ENCODE assay signal across 18 cellular contexts in genomic region chr3:28207000-28207733, GRCh38. TPM values are rescaled to one million over a fixed set of nuclear protein-coding genes. Genes with fewer than 3 reads are reported as not detected.
DNase-seq lines count a peak whose midpoint lies in the region; ATAC-seq and TF ChIP-seq lines count a peak whose summit lies in the region.
"Had no signal": no experiment of that assay in that cellular context is flagged by ENCODE, and none has a peak within 500 bp of the region (broad histone marks: within the 10 kb centered on the region; RNA-seq: fewer than 3 reads in every experiment).

No MANE protein-coding gene starts in this region.

- peaks cover 20 to 61% of the 10 kb centered on the region in 2 donors for H3K4me1 Mint-ChIP-seq in effector memory CD8-positive, alpha-beta T cell (ENCODE audit: low read depth in 2 of 2)
- H3K4me1 Mint-ChIP-seq in natural killer cell = peaks cover 36 to 40% of the 10 kb centered on the region in 2 donors
- H3K4me1 Mint-ChIP-seq in activated T-helper 1 cell treated with anti-CD3 and anti-CD28 coated beads, Interleukin-12 subunit alpha, Interleukin-12 subunit beta, Interleukin-2, Interleukin-4 antibody, amounts not matched to agents 30 ng/mL and 10 ng/mL and 1 ng/mL, durations not matched to agents 14 hours and 24 hours and 36 hours (ENCODE audit: low read depth) = peaks cover 11% of the 10 kb centered on the region
- peaks cover 15% of the 10 kb centered on the region for H3K4me1 Mint-ChIP-seq in activated T-helper 17 cell treated with anti-CD3 and anti-CD28 coated beads, Interleukin-2, amount 50 U/mL, for 72 hours

- in situ Hi-C loops in GM23248 (cut with MboI) = no loop called here

- no peaks in the 10 kb centered on the region for H3F3A ChIP-seq in GM23248 (ENCODE audit: insufficient read depth)

- no peaks in the 10 kb centered on the region for H3K4me1 ChIP-seq in ACC112 (ENCODE audit: control insufficient read depth, insufficient read depth, low read length, unreplicated experiment)
- H3K4me1 ChIP-seq in GM23248 (ENCODE audit: insufficient read depth) = no peaks in the 10 kb centered on the region
- H3K4me1 ChIP-seq: SJSA1 had no signal

- H3K4me3 Mint-ChIP-seq in effector memory CD8-positive, alpha-beta T cell = peak overlapping the region; percentile 53 to 75
- H3K4me3 Mint-ChIP-seq in natural killer cell = peak overlapping the region; percentile 43
- H3K4me3 Mint-ChIP-seq in activated T-helper 1 cell treated with anti-CD3 and anti-CD28 coated beads, Interleukin-12 subunit alpha, Interleukin-12 subunit beta, Interleukin-2, Interleukin-4 antibody, amounts not matched to agents 30 ng/mL and 10 ng/mL and 1 ng/mL, durations not matched to agents 14 hours and 24 hours and 36 hours = no peak overlapping the region
- H3K4me3 Mint-ChIP-seq in activated T-helper 17 cell treated with anti-CD3 and anti-CD28 coated beads, Interleukin-2, amount 50 U/mL, for 72 hours = no peak overlapping the region

- H3K27me3 Mint-ChIP-seq in effector memory CD8-positive, alpha-beta T cell = no peaks in the 10 kb centered on the region
- H3K27me3 Mint-ChIP-seq in natural killer cell (ENCODE audit: low read depth in 2 of 2) = no peaks in the 10 kb centered on the region
- no peaks in the 10 kb centered on the region for H3K27me3 Mint-ChIP-seq in activated T-helper 1 cell treated with anti-CD3 and anti-CD28 coated beads, Interleukin-12 subunit alpha, Interleukin-12 subunit beta, Interleukin-2, Interleukin-4 antibody, amounts not matched to agents 30 ng/mL and 10 ng/mL and 1 ng/mL, durations not matched to agents 14 hours and 24 hours and 36 hours (ENCODE audit: insufficient read depth)
- no peaks in the 10 kb centered on the region for H3K27me3 Mint-ChIP-seq in activated T-helper 17 cell treated with anti-CD3 and anti-CD28 coated beads, Interleukin-2, amount 50 U/mL, for 72 hours

- no peaks in the 10 kb centered on the region for H3K9me2 ChIP-seq in GM23248 (ENCODE audit: insufficient read depth)

- H3K9ac ChIP-seq in GM23248 = no peak overlapping the region

- TF ChIP-seq CTCF in natural killer cell (IDR thresholded peaks at IDR 0.05) = no peak

- intact Hi-C loops in natural killer cell (cut with micrococcal nuclease) = no loop called here
- intact Hi-C loops in activated T-helper 1 cell treated with anti-CD3 and anti-CD28 coated beads, Interleukin-12 subunit alpha, Interleukin-12 subunit beta, Interleukin-2, Interleukin-4 antibody, amounts not matched to agents 30 ng/mL and 10 ng/mL and 1 ng/mL, durations not matched to agents 14 hours and 24 hours and 36 hours (cut with micrococcal nuclease) = no loop called here

- H3K4me2 ChIP-seq in GM23248 (ENCODE audit: unreplicated experiment) = no peak overlapping the region

- no peaks in the 10 kb centered on the region for H3K27me3 ChIP-seq in ACC112 (ENCODE audit: insufficient read depth, low read length)
- no peaks in the 10 kb centered on the region for H3K27me3 ChIP-seq in GM23248 (replicated peaks; ENCODE audit: insufficient read depth)
- H3K27me3 ChIP-seq: SJSA1 had no signal

- H3K9me3 Mint-ChIP-seq in effector memory CD8-positive, alpha-beta T cell = peaks cover 0 to 8% of the 10 kb centered on the region in 2 donors
- peaks cover 0 to 7% of the 10 kb centered on the region in 2 donors for H3K9me3 Mint-ChIP-seq in natural killer cell
- H3K9me3 Mint-ChIP-seq in activated T-helper 1 cell treated with anti-CD3 and anti-CD28 coated beads, Interleukin-12 subunit alpha, Interleukin-12 subunit beta, Interleukin-2, Interleukin-4 antibody, amounts not matched to agents 30 ng/mL and 10 ng/mL and 1 ng/mL, durations not matched to agents 14 hours and 24 hours and 36 hours = no peaks in the 10 kb centered on the region
- no peaks in the 10 kb centered on the region for H3K9me3 Mint-ChIP-seq in activated T-helper 17 cell treated with anti-CD3 and anti-CD28 coated beads, Interleukin-2, amount 50 U/mL, for 72 hours

- WGBS in GM23248 (ENCODE audit: low coverage in 1 of 2, low lambda C conversion rate in 2 of 2, missing lambda C conversion rate in 2 of 2), 2 experiments = 27 to 28% methylated on average over 7 of the region's 7 CpGs

- no peak for ATAC-seq in effector memory CD8-positive, alpha-beta T cell (replicated peaks)
- ATAC-seq in natural killer cell (peak in 1 of 3 donors; percentile 42), GM18519 (IDR thresholded peaks at IDR 0.05; ENCODE audit: low FRiP score, unreplicated experiment) (no peak), GM18909 (IDR thresholded peaks at IDR 0.05; ENCODE audit: poor library complexity, unreplicated experiment) (no peak)
- no peak for ATAC-seq in activated T-helper 17 cell treated with anti-CD3 and anti-CD28 coated beads, Interleukin-2, amount 50 U/mL, for 72 hours (replicated peaks)

- peak overlapping the region in 1 of 2 donors; percentile 85 for H3K27ac Mint-ChIP-seq in effector memory CD8-positive, alpha-beta T cell
- H3K27ac Mint-ChIP-seq in natural killer cell = peak overlapping the region in 1 of 2 donors; percentile 41
- H3K27ac Mint-ChIP-seq in activated T-helper 1 cell treated with anti-CD3 and anti-CD28 coated beads, Interleukin-12 subunit alpha, Interleukin-12 subunit beta, Interleukin-2, Interleukin-4 antibody, amounts not matched to agents 30 ng/mL and 10 ng/mL and 1 ng/mL, durations not matched to agents 14 hours and 24 hours and 36 hours = no peak overlapping the region
- H3K27ac Mint-ChIP-seq in activated T-helper 17 cell treated with anti-CD3 and anti-CD28 coated beads, Interleukin-2, amount 50 U/mL, for 72 hours = no peak overlapping the region

- no peak overlapping the region for H3K27ac ChIP-seq in ACC112 (ENCODE audit: low read depth, low read length)
- no peak overlapping the region for H3K27ac ChIP-seq in GM23248
- H3K27ac ChIP-seq: SJSA1 had no signal

- peak overlapping the region; percentile 6 for H2AFZ ChIP-seq in ACC112 (ENCODE audit: low read length, unreplicated experiment)
- peak overlapping the region; percentile 50; the same call in 1 of the 2 replicates for H2AFZ ChIP-seq in GM23248

- H3K36me3 Mint-ChIP-seq in effector memory CD8-positive, alpha-beta T cell (ENCODE audit: insufficient read depth) = no peaks in the 10 kb centered on the region
- H3K36me3 Mint-ChIP-seq in natural killer cell = no peaks in the 10 kb centered on the region
- H3K36me3 Mint-ChIP-seq in activated T-helper 1 cell treated with anti-CD3 and anti-CD28 coated beads, Interleukin-12 subunit alpha, Interleukin-12 subunit beta, Interleukin-2, Interleukin-4 antibody, amounts not matched to agents 30 ng/mL and 10 ng/mL and 1 ng/mL, durations not matched to agents 14 hours and 24 hours and 36 hours (ENCODE audit: low read depth) = no peaks in the 10 kb centered on the region
- no peaks in the 10 kb centered on the region for H3K36me3 Mint-ChIP-seq in activated T-helper 17 cell treated with anti-CD3 and anti-CD28 coated beads, Interleukin-2, amount 50 U/mL, for 72 hours (ENCODE audit: low read depth)

- H3K79me2 ChIP-seq in ACC112 (ENCODE audit: control insufficient read depth, insufficient read depth, low read length, unreplicated experiment) (no peaks in the 10 kb centered on the region), GM23248 (ENCODE audit: insufficient read depth) (no peaks in the 10 kb centered on the region)

- no peak overlapping the region for H3K4me3 ChIP-seq in ACC112 (ENCODE audit: low read depth, low read length)
- no peak overlapping the region; the same call in 1 of the 2 replicates for H3K4me3 ChIP-seq in GM23248
- H3K4me3 ChIP-seq: SJSA1 had no signal

- no peaks in the 10 kb centered on the region for H3K36me3 ChIP-seq in ACC112 (ENCODE audit: insufficient read depth, low read length)
- no peaks in the 10 kb centered on the region for H3K36me3 ChIP-seq in GM23248 (ENCODE audit: low read depth)
- H3K36me3 ChIP-seq: SJSA1 had no signal

- DNase-seq in GM23248 (no peak), natural killer cell (no peak)
- DNase-seq in effector memory CD8-positive, alpha-beta T cell = no peak
- no peak for DNase-seq in activated T-helper 1 cell treated with anti-CD3 and anti-CD28 coated beads, Interleukin-12 subunit alpha, Interleukin-12 subunit beta, Interleukin-2, Interleukin-4 antibody, amounts not matched to agents 30 ng/mL and 10 ng/mL and 1 ng/mL, durations not matched to agents 14 hours and 24 hours and 36 hours (ENCODE audit: low spot score)
- DNase-seq: ACHN, AML-193, GOT3, Karpas-422, MM.1S, NCI-H1092 treated with DMSO at 0.1 percent for 48 hours, NCI-H2107, NCI-H2227 treated with DMSO at 0.1 percent for 48 hours, NCI-H526 had no signal

- no peaks in the 10 kb centered on the region for H3K9me3 ChIP-seq in GM23248 (ENCODE audit: low read depth)
- H3K9me3 ChIP-seq: SJSA1 had no signal

- H4K20me1 ChIP-seq in GM23248 (ENCODE audit: insufficient read depth) = no peaks in the 10 kb centered on the region

RNA-seq across cellular contexts. Expression of gene CMC1, which starts 34.3 kb away (rescaled TPM):
- total RNA-seq in GM23248 (2014; rRNA removed; shearing (Covaris generic)) = 0.97 and 2.5 TPM in 2 replicates
- polyA plus RNA-seq in GM23248 (2016; fragmentation: Nextera tagmentation; extraction: Ambion mirVana) = 65.0 and 70.2 TPM in 2 replicates
- 100 to 1,000 TPM; 122 to 157 (median 136) TPM for total RNA-seq in natural killer cell
- total RNA-seq in activated T-helper 1 cell treated with anti-CD3 and anti-CD28 coated beads, Interleukin-12 subunit alpha, Interleukin-12 subunit beta, Interleukin-2, Interleukin-4 antibody, amounts not matched to agents 30 ng/mL and 10 ng/mL and 1 ng/mL, durations not matched to agents 14 hours and 24 hours and 36 hours = 29.5 and 32.5 TPM in 2 replicates
- 10 to 100 TPM; 19.1 to 20.5 TPM for total RNA-seq in activated T-helper 17 cell treated with anti-CD3 and anti-CD28 coated beads, Interleukin-2, amount 50 U/mL, for 72 hours

Comparison
In these comparisons a context has a peak if more than half of its experiments do, and no peak if none do; other contexts are left out.
1. H3K4me3 Mint-ChIP-seq: peak in effector memory CD8-positive, alpha-beta T cell (2 of 2) and natural killer cell (single experiment); none in activated T-helper 1 cell treated with anti-CD3 and anti-CD28 coated beads, Interleukin-12 subunit alpha, Interleukin-12 subunit beta, Interleukin-2, Interleukin-4 antibody, amounts not matched to agents 30 ng/mL and 10 ng/mL and 1 ng/mL, durations not matched to agents 14 hours and 24 hours and 36 hours (single experiment) and activated T-helper 17 cell treated with anti-CD3 and anti-CD28 coated beads, Interleukin-2, amount 50 U/mL, for 72 hours (single experiment).